Comparison of ENCODE assay signal across 19 cellular contexts in the genomic region with DNA sequence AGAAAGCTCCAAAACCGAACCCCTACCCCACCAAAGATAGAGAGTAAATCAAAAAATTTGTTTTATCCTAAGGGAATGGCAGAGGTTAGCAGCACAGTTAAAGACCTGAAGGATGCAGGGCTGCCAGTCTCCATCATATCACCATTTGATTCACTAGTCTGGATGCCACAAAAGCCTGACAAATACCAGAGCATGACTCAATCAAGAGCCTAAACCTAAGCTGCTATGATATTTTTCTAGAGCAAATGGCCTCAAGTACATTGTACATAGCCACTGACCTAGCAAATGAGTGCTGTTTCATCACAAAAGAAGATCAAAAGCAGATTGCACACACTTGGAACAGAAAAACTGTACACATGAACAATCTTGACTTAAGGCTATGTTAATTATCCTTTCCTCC. TPM values are rescaled to one million over a fixed set of nuclear protein-coding genes. Genes with fewer than 3 reads are reported as not detected.
"Had no signal": no experiment of that assay in that cellular context is flagged by ENCODE, and none has a peak within 500 bp of the region (broad histone marks: within the 10 kb centered on the region; RNA-seq: fewer than 3 reads in every experiment).

No MANE protein-coding gene starts in this region.

- H3K4me3 ChIP-seq: breast epithelium, hepatocyte, right atrium auricular region, skin epidermis, tibial artery, uterus had no signal

- H3K27me3 ChIP-seq: breast epithelium, hepatocyte, right atrium auricular region, tibial artery, uterus had no signal

- ATAC-seq: activated T-cell treated with anti-CD3 and anti-CD28 coated beads, Interleukin-2, amount 50 U/mL, for 72 hours; effector memory CD8-positive, alpha-beta T cell; natural killer cell treated with Interleukin-12 subunit alpha and Interleukin-12 subunit beta and Interleukin-15 and Interleukin-18, amount 100 ng/mL, for 72 hours had no signal

- H3K9me3 ChIP-seq: breast epithelium, tibial artery, uterus had no signal

- H3K36me3 Mint-ChIP-seq: activated naive CD8-positive, alpha-beta T cell; natural killer cell treated with Interleukin-12 subunit alpha and Interleukin-12 subunit beta and Interleukin-15 and Interleukin-18, amount 100 ng/mL, for 72 hours had no signal

- H3K27ac ChIP-seq: breast epithelium, hepatocyte, right atrium auricular region, skin epidermis, tibial artery, uterus had no signal

- DNase-seq: activated B cell treated with CpG ODN at 0.5 μM for 24 hours; activated CD4-positive, alpha-beta T cell treated with anti-CD3 and anti-CD28 coated beads for 48 hours; activated CD8-positive, alpha-beta memory T cell treated with anti-CD3 and anti-CD28 coated beads, Interleukin-2, amount 50 U/mL, for 48 hours; activated gamma-delta T cell treated with Interleukin-2 at 50 U/mL for 16 hours; activated T-cell treated with anti-CD3 and anti-CD28 coated beads, Interleukin-2, amount 50 U/mL, for 72 hours; cerebellar nuclear complex; effector memory CD8-positive, alpha-beta T cell; mesendoderm; stimulated activated CD4-positive, alpha-beta T cell treated with anti-CD3 and anti-CD28 coated beads, Interleukin-4, amount 100 ng/mL, for 24 hours; stimulated activated naive CD4-positive, alpha-beta T cell; tibial artery; uterus had no signal

- H3K4me2 ChIP-seq: hepatocyte had no signal

- H3K9me3 Mint-ChIP-seq: activated B cell treated with CpG ODN at 0.5 μM for 24 hours; dendritic cell treated with granulocyte-macrophage colony-stimulating factor and Interleukin-4, amounts not matched to agents 40 ng/mL and 50 ng/mL, for 4 days; effector memory CD8-positive, alpha-beta T cell; natural killer cell treated with Interleukin-12 subunit alpha and Interleukin-12 subunit beta and Interleukin-15 and Interleukin-18, amount 100 ng/mL, for 72 hours had no signal

- H3K79me2 ChIP-seq: hepatocyte had no signal

- H3K27ac Mint-ChIP-seq: activated B cell treated with CpG ODN at 0.5 μM for 24 hours; activated naive CD8-positive, alpha-beta T cell; activated T-cell treated with anti-CD3 and anti-CD28 coated beads, Interleukin-2, amount 50 U/mL, for 72 hours; dendritic cell treated with granulocyte-macrophage colony-stimulating factor and Interleukin-4, amounts not matched to agents 40 ng/mL and 50 ng/mL, for 4 days; effector memory CD8-positive, alpha-beta T cell; natural killer cell treated with Interleukin-12 subunit alpha and Interleukin-12 subunit beta and Interleukin-15 and Interleukin-18, amount 100 ng/mL, for 72 hours had no signal

- H3K4me1 ChIP-seq: breast epithelium had no signal

- H2AFZ ChIP-seq: hepatocyte had no signal

- H3K4me1 Mint-ChIP-seq: activated B cell treated with CpG ODN at 0.5 μM for 24 hours had no signal

- H3K36me3 ChIP-seq: breast epithelium, right atrium auricular region, tibial artery, uterus had no signal

- H3K27me3 Mint-ChIP-seq: dendritic cell treated with granulocyte-macrophage colony-stimulating factor and Interleukin-4, amounts not matched to agents 40 ng/mL and 50 ng/mL, for 4 days had no signal

- H3K4me3 Mint-ChIP-seq: activated B cell treated with CpG ODN at 0.5 μM for 24 hours; activated naive CD8-positive, alpha-beta T cell; activated T-cell treated with anti-CD3 and anti-CD28 coated beads, Interleukin-2, amount 50 U/mL, for 72 hours; dendritic cell treated with granulocyte-macrophage colony-stimulating factor and Interleukin-4, amounts not matched to agents 40 ng/mL and 50 ng/mL, for 4 days; effector memory CD8-positive, alpha-beta T cell; natural killer cell treated with Interleukin-12 subunit alpha and Interleukin-12 subunit beta and Interleukin-15 and Interleukin-18, amount 100 ng/mL, for 72 hours had no signal

RNA-seq across cellular contexts. Expression of gene DPYSL3, which starts 48.0 kb away (rescaled TPM):
- total RNA-seq: activated B cell treated with CpG ODN at 0.5 μM for 24 hours had no signal
